Comparison of ENCODE assay signal across 8 cellular contexts in genomic region chr14:64915025-64915424, GRCh38. TPM values are rescaled to one million over a fixed set of nuclear protein-coding genes. Genes with fewer than 3 reads are reported as not detected.
A peak's percentile ranks its signal among the peaks of the same experiment; 100 is the strongest.
DNase-seq lines count a peak whose midpoint lies in the region; ATAC-seq, FAIRE-seq and TF ChIP-seq lines count a peak whose summit lies in the region.

No MANE protein-coding gene starts in this region.

- dilution Hi-C loops in mammary epithelial cell (cut with HindIII; ENCODE audit: low sequenced_read_pairs) = loop anchor here (25.0 kb wide), 1 partner anchor 253 kb away; no protein-coding TSS in a partner anchor

- H3K4me1 ChIP-seq in mammary epithelial cell (ENCODE audit: insufficient read depth, low read length) = peaks cover 12% of the 10 kb centered on the region
- peaks cover 16 to 19% of the 10 kb centered on the region in 2 donors for H3K4me1 ChIP-seq in mucosa of rectum (ENCODE audit: control insufficient read depth in 2 of 2, insufficient read depth in 2 of 2, low read length in 2 of 2)

- no peak for DNase-seq in HTR-8/SVneo (ENCODE audit: insufficient read length, low spot score)
- DNase-seq in mammary epithelial cell = no peak
- DNase-seq in NCI-H524 treated with DMSO at 0.1 percent for 48 hours (lab: John Stamatoyannopoulos, UW) = no peak
- no peak for DNase-seq in glomerular visceral epithelial cell (ENCODE audit: extremely low spot score)
- no peak for DNase-seq in GM19238 (ENCODE audit: insufficient read length, low spot score)

- H2AFZ ChIP-seq in mammary epithelial cell (ENCODE audit: low read depth, low read length) = peak overlapping the region; percentile 94

- no peaks in the 10 kb centered on the region for H3K27me3 ChIP-seq in mammary epithelial cell (ENCODE audit: insufficient read depth, low read length)
- no peaks in the 10 kb centered on the region for H3K27me3 ChIP-seq in mucosa of rectum (ENCODE audit: control insufficient read depth in 2 of 2, insufficient read depth in 2 of 2, low read length in 2 of 2)

- H3K27ac ChIP-seq in 22Rv1 (peak overlapping the region; percentile 75; the same call in 1 of the 2 replicates), mammary epithelial cell (ENCODE audit: insufficient read depth, low read depth, low read length) (peak overlapping the region; percentile 90), mucosa of rectum (ENCODE audit: low read depth in 2 of 2, low read length in 2 of 2) (peak overlapping the region; percentile 91 to 93)

- TF ChIP-seq CTCF in 22Rv1 (IDR thresholded peaks at IDR 0.05) (no peak), mammary epithelial cell (conservative IDR thresholded peaks at IDR 0.05 in 1 of 2, IDR thresholded peaks at IDR 0.05 in 1 of 2; ENCODE audit: extremely low read depth in 1 of 2, insufficient read depth in 1 of 2, low read depth in 1 of 2, low read length in 2 of 2) (no peak)

- TF ChIP-seq POLR2A in GM18505 (IDR thresholded peaks at IDR 0.05; ENCODE audit: borderline replicate concordance, extremely low read depth, insufficient read depth, insufficient read length) = no peak

- H3K9ac ChIP-seq in mammary epithelial cell (ENCODE audit: insufficient read depth, low read length) = peak overlapping the region; percentile 88
- H3K9ac ChIP-seq in mucosa of rectum (ENCODE audit: low read depth in 1 of 2, low read length in 2 of 2) = peak overlapping the region; percentile 97 to 100

- FAIRE-seq in HTR-8/SVneo (lab: Jason Lieb, UNC) = peak; percentile 92

- H3K9me3 ChIP-seq in mammary epithelial cell (replicated peaks; ENCODE audit: insufficient read depth, low read length) = no peaks in the 10 kb centered on the region
- no peaks in the 10 kb centered on the region for H3K9me3 ChIP-seq in mucosa of rectum (ENCODE audit: control insufficient read depth in 2 of 2, low read length in 2 of 2)

- peaks cover 56% of the 10 kb centered on the region for H3K79me2 ChIP-seq in mammary epithelial cell (ENCODE audit: insufficient read depth, low read length)

- peaks cover 1% of the 10 kb centered on the region for H3K36me3 ChIP-seq in mammary epithelial cell (ENCODE audit: insufficient read depth, low read length)
- peaks cover 0 to 3% of the 10 kb centered on the region in 2 donors for H3K36me3 ChIP-seq in mucosa of rectum (ENCODE audit: control insufficient read depth in 2 of 2, insufficient read depth in 2 of 2, low read length in 2 of 2)

- TSS peak; percentile 50 for BruUV-seq in mammary epithelial cell (replicated peaks; lab: Mats Ljungman, UMichigan)

- H3K4me3 ChIP-seq in mammary epithelial cell (replicated peaks in 1 of 3; ENCODE audit: insufficient read depth in 1 of 3, low read depth in 2 of 3, low read length in 3 of 3) (peak overlapping the region; percentile 80 to 89 (median 87)), mucosa of rectum (ENCODE audit: low read length in 2 of 2) (peak overlapping the region; percentile 93 to 98)

- CTCF ChIA-PET in mammary epithelial cell (lab: Charles Lee; ENCODE audit: low non-redundant PET) = no interaction called here

- H4K20me1 ChIP-seq in mammary epithelial cell (ENCODE audit: insufficient read depth, low read length) = no peaks in the 10 kb centered on the region

- no peak for ATAC-seq in GM18505 (IDR thresholded peaks at IDR 0.05; ENCODE audit: unreplicated experiment)

- intact Hi-C loops in mammary epithelial cell (cut with micrococcal nuclease) = no loop called here

- peak overlapping the region; percentile 90 for H3K4me2 ChIP-seq in mammary epithelial cell (ENCODE audit: insufficient read depth, low read depth, low read length)

- WGBS in mammary epithelial cell (ENCODE audit: low coverage, missing lambda C conversion rate) = 2% methylated on average over 4 of the region's 4 CpGs

- in situ Hi-C loops in mammary epithelial cell (cut with MboI; ENCODE audit: low sequenced_read_pairs in 2 of 2) = no loop called here

RNA-seq across cellular contexts. Expression of gene CHURC1, which starts 0.8 kb away (rescaled TPM):
- total RNA-seq in mammary epithelial cell = 10 to 100 TPM; 49.9 to 55.7 TPM
- 38.7 TPM for polyA plus RNA-seq in mammary epithelial cell
- 1.7 TPM for polyA minus RNA-seq in mammary epithelial cell

RNA-seq across cellular contexts. Expression of gene GPX2, which starts 27.5 kb away (rescaled TPM):
- 10 to 100 TPM; 10.3 to 22.0 TPM for total RNA-seq in mammary epithelial cell
- 19.8 TPM for polyA plus RNA-seq in mammary epithelial cell
- polyA minus RNA-seq in mammary epithelial cell = 4.7 TPM

RNA-seq across cellular contexts. Expression of gene SPTB, which starts 35.3 kb away (rescaled TPM):
- total RNA-seq in mammary epithelial cell = under 1 TPM; under 0.01 to 0.35 TPM
- 0.06 TPM for polyA plus RNA-seq in mammary epithelial cell
- polyA minus RNA-seq in mammary epithelial cell = 0.93 TPM

RNA-seq across cellular contexts. Expression of gene RAB15, which starts 57.1 kb away (rescaled TPM):
- 1 to 10 TPM; 5.8 to 6.2 TPM for total RNA-seq in mammary epithelial cell
- 3.4 TPM for polyA plus RNA-seq in mammary epithelial cell
- polyA minus RNA-seq in mammary epithelial cell = 2.1 TPM
